ENCODE assay signal across 9 cellular contexts in the genomic region with DNA sequence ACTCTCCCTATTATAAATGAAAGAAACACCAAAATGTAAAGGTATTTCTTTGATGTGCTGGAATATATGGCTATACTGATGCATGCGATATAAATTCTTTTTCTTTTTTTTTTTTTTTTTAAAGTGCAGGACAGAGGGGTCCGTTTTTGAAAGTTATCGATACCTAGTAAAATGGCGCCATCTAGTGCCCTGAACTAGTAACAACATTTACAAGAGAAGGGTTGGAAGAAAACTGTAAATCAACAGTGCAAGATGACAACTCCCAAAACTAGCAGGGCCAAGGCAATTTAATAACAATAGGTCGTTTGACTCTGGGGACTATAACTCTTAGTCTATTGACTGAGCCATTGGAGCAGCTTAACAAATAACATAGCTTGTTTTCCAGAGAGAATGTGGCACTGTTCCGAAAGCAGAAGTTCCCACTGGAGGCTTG.
A peak's percentile ranks its signal among the peaks of the same experiment; 100 is the strongest.
DNase-seq lines count a peak whose midpoint lies in the region; ATAC-seq, FAIRE-seq and TF ChIP-seq lines count a peak whose summit lies in the region.
"Had no signal": no experiment of that assay in that cellular context is flagged by ENCODE, and none has a peak within 500 bp of the region (broad histone marks: within the 10 kb centered on the region; RNA-seq: fewer than 3 reads in every experiment).

No MANE protein-coding gene starts in this region.

- no peak overlapping the region for H3K9ac ChIP-seq in mesenchymal stem cell (ENCODE audit: low read length)

- no peaks in the 10 kb centered on the region for H3K9me3 ChIP-seq in mesenchymal stem cell (ENCODE audit: control insufficient read depth, low read length)

- no peak overlapping the region for H2AK5ac ChIP-seq in mesenchymal stem cell (ENCODE audit: low read length, severe bottlenecking)

- no peak overlapping the region for H2AFZ ChIP-seq in mesenchymal stem cell (ENCODE audit: low read depth, low read length)

- no peak overlapping the region for H2BK120ac ChIP-seq in mesenchymal stem cell (ENCODE audit: low read depth, low read length)

- no peak overlapping the region for H4K8ac ChIP-seq in mesenchymal stem cell (ENCODE audit: low read length)

- no peaks in the 10 kb centered on the region for H3K4me1 Mint-ChIP-seq in activated T-helper 1 cell treated with anti-CD3 and anti-CD28 coated beads, Interleukin-12 subunit alpha, Interleukin-12 subunit beta, Interleukin-2, Interleukin-4 antibody, amounts not matched to agents 30 ng/mL and 10 ng/mL and 1 ng/mL, durations not matched to agents 14 hours and 24 hours and 36 hours (ENCODE audit: low read depth)

- no peak overlapping the region for H3K27ac Mint-ChIP-seq in activated T-helper 1 cell treated with anti-CD3 and anti-CD28 coated beads, Interleukin-12 subunit alpha, Interleukin-12 subunit beta, Interleukin-2, Interleukin-4 antibody, amounts not matched to agents 30 ng/mL and 10 ng/mL and 1 ng/mL, durations not matched to agents 14 hours and 24 hours and 36 hours

- no peak overlapping the region for H3K14ac ChIP-seq in mesenchymal stem cell (ENCODE audit: low read length in 2 of 2)

- peaks cover 2% of the 10 kb centered on the region for H3K27me3 Mint-ChIP-seq in activated T-helper 1 cell treated with anti-CD3 and anti-CD28 coated beads, Interleukin-12 subunit alpha, Interleukin-12 subunit beta, Interleukin-2, Interleukin-4 antibody, amounts not matched to agents 30 ng/mL and 10 ng/mL and 1 ng/mL, durations not matched to agents 14 hours and 24 hours and 36 hours (ENCODE audit: insufficient read depth)

- no peaks in the 10 kb centered on the region for H3K36me3 ChIP-seq in mesenchymal stem cell (ENCODE audit: control insufficient read depth in 1 of 2, insufficient read depth in 2 of 2, low read depth in 1 of 2, low read length in 2 of 2)

- in situ Hi-C loops in Caki2 (cut with HindIII; ENCODE audit: low pct_unique_long_range_greater_than_20kb, low sequenced_read_pairs): no loop called here

- intact Hi-C loops in activated T-helper 1 cell treated with anti-CD3 and anti-CD28 coated beads, Interleukin-12 subunit alpha, Interleukin-12 subunit beta, Interleukin-2, Interleukin-4 antibody, amounts not matched to agents 30 ng/mL and 10 ng/mL and 1 ng/mL, durations not matched to agents 14 hours and 24 hours and 36 hours (cut with micrococcal nuclease): loop anchor here (5.0 kb wide), 2 partner anchors 527 to 1612 kb away; no protein-coding TSS in a partner anchor
- intact Hi-C loops in lower leg skin (cut with DNase I; ENCODE audit: low total_unique reads): loop anchor here (10.0 kb wide), 1 partner anchor 1750 kb away; no protein-coding TSS in a partner anchor

- H3K18ac ChIP-seq in mesenchymal stem cell (ENCODE audit: low read depth in 1 of 2, low read length in 2 of 2): no peak overlapping the region

- no peak for ATAC-seq in HG03097 (IDR thresholded peaks at IDR 0.05; ENCODE audit: low FRiP score, unreplicated experiment)

- H3K4me1 ChIP-seq in mesenchymal stem cell (ENCODE audit: control insufficient read depth, insufficient read depth, low read depth, low read length): no peaks in the 10 kb centered on the region

- FAIRE-seq in H54 (lab: Jason Lieb, UNC): peak; percentile 81

- no peak overlapping the region for H3K4ac ChIP-seq in mesenchymal stem cell (ENCODE audit: low read depth in 1 of 2, low read length in 2 of 2)

- no peak overlapping the region for H2BK12ac ChIP-seq in mesenchymal stem cell (ENCODE audit: low read length in 2 of 2)

- no peaks in the 10 kb centered on the region for H3K79me1 ChIP-seq in mesenchymal stem cell (replicated peaks; ENCODE audit: low read length, poor library complexity, severe bottlenecking)

- H3K23ac ChIP-seq in mesenchymal stem cell (ENCODE audit: low read length in 2 of 2): no peak overlapping the region

- TF ChIP-seq POLR2A in H54 (IDR thresholded peaks at IDR 0.05; ENCODE audit: low read depth, low read length) (no peak), lower leg skin (IDR thresholded peaks at IDR 0.05) (no peak)

- no peak overlapping the region for H3K4me3 Mint-ChIP-seq in activated T-helper 1 cell treated with anti-CD3 and anti-CD28 coated beads, Interleukin-12 subunit alpha, Interleukin-12 subunit beta, Interleukin-2, Interleukin-4 antibody, amounts not matched to agents 30 ng/mL and 10 ng/mL and 1 ng/mL, durations not matched to agents 14 hours and 24 hours and 36 hours

- no peak overlapping the region for H3K4me2 ChIP-seq in mesenchymal stem cell (ENCODE audit: low read length, poor library complexity, severe bottlenecking)

- H3K27ac ChIP-seq in mesenchymal stem cell (ENCODE audit: low read length, poor library complexity, severe bottlenecking): no peak overlapping the region

- H3K4me3 ChIP-seq in choroid plexus epithelial cell (ENCODE audit: low read depth, low read length): no peak overlapping the region
- no peak overlapping the region for H3K4me3 ChIP-seq in mesenchymal stem cell (ENCODE audit: insufficient read depth in 1 of 2, low read depth in 1 of 2, low read length in 2 of 2)
- H3K4me3 ChIP-seq in lower leg skin (ENCODE audit: low read depth, poor library complexity, severe bottlenecking): no peak overlapping the region

- WGBS in mesenchymal stem cell: 52% methylated on average over 3 of the region's 6 CpGs
- 11 to 12% methylated on average over 6 of the region's 6 CpGs for WGBS in lower leg skin, 2 donors

- peak; percentile 63 for TF ChIP-seq CTCF in choroid plexus epithelial cell (conservative IDR thresholded peaks at IDR 0.05; ENCODE audit: low read depth, low read length)
- no peak for TF ChIP-seq CTCF in lower leg skin (IDR thresholded peaks at IDR 0.05)

- H4K91ac ChIP-seq in mesenchymal stem cell (ENCODE audit: low read length): no peak overlapping the region

- no peak overlapping the region for H2BK15ac ChIP-seq in mesenchymal stem cell (ENCODE audit: low read depth, poor library complexity, severe bottlenecking)

- H3K9me3 Mint-ChIP-seq in activated T-helper 1 cell treated with anti-CD3 and anti-CD28 coated beads, Interleukin-12 subunit alpha, Interleukin-12 subunit beta, Interleukin-2, Interleukin-4 antibody, amounts not matched to agents 30 ng/mL and 10 ng/mL and 1 ng/mL, durations not matched to agents 14 hours and 24 hours and 36 hours: no peaks in the 10 kb centered on the region

- H3K27me3 ChIP-seq in mesenchymal stem cell (ENCODE audit: control insufficient read depth in 1 of 2, insufficient read depth in 1 of 2, low read length in 2 of 2): peaks cover 19 to 22% of the 10 kb centered on the region in 2 experiments

- no peak overlapping the region for H2BK5ac ChIP-seq in mesenchymal stem cell (ENCODE audit: low read depth, low read length, poor library complexity, severe bottlenecking)

- no peaks in the 10 kb centered on the region for H3K36me3 Mint-ChIP-seq in activated T-helper 1 cell treated with anti-CD3 and anti-CD28 coated beads, Interleukin-12 subunit alpha, Interleukin-12 subunit beta, Interleukin-2, Interleukin-4 antibody, amounts not matched to agents 30 ng/mL and 10 ng/mL and 1 ng/mL, durations not matched to agents 14 hours and 24 hours and 36 hours (ENCODE audit: low read depth)

- DNase-seq in Caki2 (ENCODE audit: low read depth) (peak; percentile 27), H54 (ENCODE audit: insufficient read length, low spot score) (no peak), NCI-H748 (lab: John Stamatoyannopoulos, UW; ENCODE audit: unreplicated experiment) (peak; percentile 57), choroid plexus epithelial cell (ENCODE audit: low read depth) (peak; percentile 64), mesenchymal stem cell (peak; percentile 46), lower leg skin (ENCODE audit: low spot score in 2 of 2) (no peak)
- no peak for DNase-seq in activated T-helper 1 cell treated with anti-CD3 and anti-CD28 coated beads, Interleukin-12 subunit alpha, Interleukin-12 subunit beta, Interleukin-2, Interleukin-4 antibody, amounts not matched to agents 30 ng/mL and 10 ng/mL and 1 ng/mL, durations not matched to agents 14 hours and 24 hours and 36 hours (ENCODE audit: low spot score)
- DNase-seq: right cardiac atrium had no signal

Comparison
In these comparisons a context has a peak if more than half of its experiments do, and no peak if none do; other contexts are left out.
1. DNase-seq: peak in Caki2 (single experiment), NCI-H748 (single experiment), choroid plexus epithelial cell (single experiment) and mesenchymal stem cell (single experiment); none in H54 (single experiment), activated T-helper 1 cell treated with anti-CD3 and anti-CD28 coated beads, Interleukin-12 subunit alpha, Interleukin-12 subunit beta, Interleukin-2, Interleukin-4 antibody, amounts not matched to agents 30 ng/mL and 10 ng/mL and 1 ng/mL, durations not matched to agents 14 hours and 24 hours and 36 hours (single experiment) and lower leg skin (0 of 2).